In the genomic region with DNA sequence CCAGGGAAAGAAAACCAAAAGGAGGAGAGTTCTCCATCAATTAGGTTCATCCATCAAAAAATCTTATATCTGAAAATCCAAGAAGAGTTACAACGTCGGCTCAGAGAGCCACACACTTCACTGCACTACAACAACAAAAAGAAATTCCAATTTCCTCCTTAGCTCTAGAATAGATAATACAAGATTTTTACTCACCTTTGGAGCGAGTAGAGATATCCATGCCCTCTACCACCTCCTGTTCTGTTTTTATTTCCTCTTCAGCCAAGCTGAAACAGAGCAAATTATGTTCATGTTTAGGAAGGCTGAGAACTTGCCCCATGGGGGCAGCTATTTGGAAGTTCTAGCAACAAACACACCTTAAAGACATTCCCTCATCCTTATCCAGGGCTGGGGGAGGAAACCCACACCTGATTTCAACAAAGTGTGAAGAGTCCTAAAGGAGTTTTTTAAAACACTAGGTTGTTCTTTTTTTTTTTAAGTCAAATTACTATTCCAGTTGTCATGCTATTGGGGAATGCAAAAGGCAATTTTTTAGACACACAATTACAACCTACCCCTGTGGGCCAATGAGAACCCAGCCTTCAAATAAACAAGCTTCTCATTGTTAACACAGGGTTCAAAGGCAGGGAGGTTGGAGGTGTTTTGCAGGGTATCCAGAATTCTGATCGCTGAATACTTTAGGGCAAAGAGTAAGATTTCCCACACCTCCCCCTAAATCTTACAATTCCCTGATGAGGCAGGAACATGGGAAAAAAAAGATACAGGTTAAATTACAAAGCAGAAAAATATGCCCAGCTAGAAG, we compare ENCODE assay signal across 11 cellular contexts. TPM values are rescaled to one million over a fixed set of nuclear protein-coding genes. Genes with fewer than 3 reads are reported as not detected.
A peak's percentile ranks its signal among the peaks of the same experiment; 100 is the strongest.
DNase-seq lines count a peak whose midpoint lies in the region; ATAC-seq and TF ChIP-seq lines count a peak whose summit lies in the region.
"Had no signal": no experiment of that assay in that cellular context is flagged by ENCODE, and none has a peak within 500 bp of the region (broad histone marks: within the 10 kb centered on the region; RNA-seq: fewer than 3 reads in every experiment).

No MANE protein-coding gene starts in this region.

- no peaks in the 10 kb centered on the region for H3K9me3 ChIP-seq in heart left ventricle
- no peaks in the 10 kb centered on the region for H3K9me3 ChIP-seq in endocrine pancreas (ENCODE audit: control insufficient read depth, low read length)
- no peaks in the 10 kb centered on the region for H3K9me3 ChIP-seq in upper lobe of right lung

- no TSS peak for BruUV-seq in Calu3 (replicated peaks; lab: Mats Ljungman, UMichigan)

- TF ChIP-seq CTCF in heart left ventricle (IDR thresholded peaks at IDR 0.05) (no peak), nephron (IDR thresholded peaks at IDR 0.05; ENCODE audit: unreplicated experiment in 3 of 3) (no peak), upper lobe of right lung (IDR thresholded peaks at IDR 0.05) (no peak), Calu3 (IDR thresholded peaks at IDR 0.05; ENCODE audit: unreplicated experiment) (no peak)

- H3K4me3 ChIP-seq in heart left ventricle (no peak overlapping the region), endocrine pancreas (ENCODE audit: control insufficient read depth, insufficient read depth, low read length) (no peak overlapping the region), upper lobe of right lung (no peak overlapping the region)

- H3K4me1 Mint-ChIP-seq in nephron: peaks cover 14% of the 10 kb centered on the region
- H3K4me1 Mint-ChIP-seq in Calu3 (ENCODE audit: low read depth, unreplicated experiment): peaks cover 8% of the 10 kb centered on the region

- ATAC-seq in heart left ventricle: no peak
- ATAC-seq in left ventricle myocardium superior: no peak
- ATAC-seq in upper lobe of right lung: no peak
- no peak for ATAC-seq in GM18511 (IDR thresholded peaks at IDR 0.05; ENCODE audit: unreplicated experiment)
- ATAC-seq: left colon had no signal

- no peaks in the 10 kb centered on the region for H3K9me3 Mint-ChIP-seq in nephron
- no peaks in the 10 kb centered on the region for H3K9me3 Mint-ChIP-seq in Calu3 (ENCODE audit: low read depth, unreplicated experiment)

- H3K4me3 Mint-ChIP-seq in nephron (peak overlapping the region in 2 of 3 experiments; percentile 21 to 22), Calu3 (ENCODE audit: low read depth, unreplicated experiment) (no peak overlapping the region)

- H3K27me3 ChIP-seq in heart left ventricle (no peaks in the 10 kb centered on the region), endocrine pancreas (ENCODE audit: control insufficient read depth, insufficient read depth, low read length) (no peaks in the 10 kb centered on the region), upper lobe of right lung (no peaks in the 10 kb centered on the region)

- intact Hi-C loops in heart left ventricle (cut with DNase I) (no loop called here), left ventricle myocardium superior (cut with micrococcal nuclease) (no loop called here), upper lobe of right lung (cut with DNase I) (no loop called here), Calu3 (cut with micrococcal nuclease; ENCODE audit: unreplicated experiment) (no loop called here)

- H3K36me3 Mint-ChIP-seq in nephron (ENCODE audit: low read depth) (peaks cover 42% of the 10 kb centered on the region), Calu3 (ENCODE audit: insufficient read depth, unreplicated experiment) (peaks cover 25% of the 10 kb centered on the region)

- H3K27ac Mint-ChIP-seq in nephron: no peak overlapping the region
- no peak overlapping the region for H3K27ac Mint-ChIP-seq in Calu3 (ENCODE audit: unreplicated experiment)

- 60 to 71% (median 65%) methylated on average over 4 of the region's 4 CpGs for WGBS in heart left ventricle, 4 donors

- H3K27ac ChIP-seq in heart left ventricle (peak overlapping the region; percentile 26 to 99 (median 98)), upper lobe of right lung (peak overlapping the region; percentile 98)

- CTCF ChIA-PET in Calu3 (lab: Charles Lee): interaction anchor here (0.6 to 3.9 kb wide), 5 partner anchors 9 to 31 kb away, joined by 3 to 22 read pairs (median 5); a partner anchor contains a TSS

- H3K27me3 Mint-ChIP-seq in nephron (ENCODE audit: low read depth) (no peaks in the 10 kb centered on the region), Calu3 (ENCODE audit: unreplicated experiment) (no peaks in the 10 kb centered on the region)

- no peak for DNase-seq in heart left ventricle
- no peak for DNase-seq in left ventricle myocardium superior
- no peak for DNase-seq in upper lobe of right lung
- no peak for DNase-seq in Calu3
- DNase-seq in SHP77 (lab: John Stamatoyannopoulos, UW): no peak
- DNase-seq: effector CD8-positive, alpha-beta T cell; left colon; NCI-H1417 had no signal

- peak overlapping the region; percentile 44 for H3K9ac ChIP-seq in endocrine pancreas (ENCODE audit: control insufficient read depth, insufficient read depth, low read length)

- H3K4me1 ChIP-seq in heart left ventricle (peaks cover 6 to 67% (median 60%) of the 10 kb centered on the region in 12 donors), endocrine pancreas (ENCODE audit: control insufficient read depth, insufficient read depth, low read length) (peaks cover 17% of the 10 kb centered on the region), upper lobe of right lung (peaks cover 61% of the 10 kb centered on the region)

- H3K36me3 ChIP-seq in heart left ventricle (peaks cover 0 to 28% (median 10%) of the 10 kb centered on the region in 9 donors), endocrine pancreas (ENCODE audit: control insufficient read depth, insufficient read depth, low read length) (no peaks in the 10 kb centered on the region), upper lobe of right lung (peaks cover 23% of the 10 kb centered on the region)

- TF ChIP-seq POLR2A in heart left ventricle (IDR thresholded peaks at IDR 0.05): no peak

RNA-seq across cellular contexts. Expression of a gene that starts 8.6 kb away (rescaled TPM):
- total RNA-seq in heart left ventricle (10 to 100 TPM; 21.7 to 46.4 (median 28.9) TPM), left ventricle myocardium superior (40.1 TPM), upper lobe of right lung (45.7 TPM), Calu3 (2022) (53.1 and 77.3 TPM in 2 replicates)
- 10 to 100 TPM; 11.3 to 11.9 TPM for polyA plus RNA-seq in heart left ventricle
